ENCODE assay signal across 25 cellular contexts in the genomic region with DNA sequence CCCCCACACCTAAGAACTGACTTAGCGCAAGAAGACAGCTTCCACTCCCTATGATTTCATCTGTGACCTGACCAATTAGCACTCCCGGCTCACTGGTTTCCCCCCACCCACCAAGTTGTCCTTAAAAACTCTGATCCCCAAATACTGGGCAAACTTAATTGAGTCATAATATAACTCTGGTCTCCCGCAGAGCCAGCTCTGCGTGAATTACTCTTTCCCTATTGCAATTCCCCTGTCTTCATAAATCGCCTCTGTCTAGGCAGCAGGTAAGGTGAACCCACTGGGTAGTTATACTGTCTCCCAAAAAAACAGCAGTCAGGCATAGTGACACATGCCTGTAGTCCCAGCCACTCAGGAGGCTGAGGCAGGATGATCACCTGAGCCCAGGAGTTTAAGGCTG.
"Had no signal": no experiment of that assay in that cellular context is flagged by ENCODE, and none has a peak within 500 bp of the region (broad histone marks: within the 10 kb centered on the region; RNA-seq: fewer than 3 reads in every experiment).

No MANE protein-coding gene starts in this region.

- H3K9me3 Mint-ChIP-seq: activated CD4-positive, alpha-beta memory T cell treated with anti-CD3 and anti-CD28 coated beads for 36 hours; activated T-cell treated with anti-CD3 and anti-CD28 coated beads, Interleukin-2, amount 50 U/mL, for 24 hours; effector memory CD8-positive, alpha-beta T cell; naive B cell; stimulated activated naive CD8-positive, alpha-beta T cell treated with anti-CD3 and anti-CD28 coated beads, Interleukin-15, Interleukin-2, amounts not matched to agents 100 ng/mL and 50 ng/mL, for 24 hours had no signal

- DNase-seq: activated CD4-positive, alpha-beta memory T cell treated with anti-CD3 and anti-CD28 coated beads for 36 hours; activated CD4-positive, alpha-beta T cell treated with anti-CD3 and anti-CD28 coated beads for 4 hours; activated CD8-positive, alpha-beta memory T cell treated with anti-CD3 and anti-CD28 coated beads, Interleukin-2, amount 50 U/mL, for 48 hours; activated gamma-delta T cell; activated naive CD4-positive, alpha-beta T cell treated with anti-CD3 and anti-CD28 coated beads, Interleukin-2, amount 50 U/mL, for 16 hours; activated T-cell treated with anti-CD3 and anti-CD28 coated beads, Interleukin-2, amount 50 U/mL, for 24 hours; anterior cingulate cortex; body of pancreas; dorsolateral prefrontal cortex; effector memory CD8-positive, alpha-beta T cell; left colon; mammary epithelial cell; naive B cell; posterior cingulate gyrus; right lobe of liver; stimulated activated CD4-positive, alpha-beta T cell treated with anti-CD3 and anti-CD28 coated beads, Interleukin-2, amount 100 ng/mL, for 48 hours; T-helper 9 cell; upper lobe of left lung had no signal

- H3K4me3 ChIP-seq: body of pancreas, cardiac muscle cell, coronary artery, gastroesophageal sphincter, hepatocyte, right lobe of liver, upper lobe of left lung had no signal

- ATAC-seq: body of pancreas; effector memory CD8-positive, alpha-beta T cell; gastroesophageal sphincter; left colon; right lobe of liver had no signal

- H3K4me3 Mint-ChIP-seq: activated CD4-positive, alpha-beta memory T cell treated with anti-CD3 and anti-CD28 coated beads for 36 hours; activated T-cell treated with anti-CD3 and anti-CD28 coated beads, Interleukin-2, amount 50 U/mL, for 24 hours; stimulated activated naive CD8-positive, alpha-beta T cell treated with anti-CD3 and anti-CD28 coated beads, Interleukin-15, Interleukin-2, amounts not matched to agents 100 ng/mL and 50 ng/mL, for 24 hours had no signal

- H3K27ac ChIP-seq: body of pancreas, cardiac muscle cell, coronary artery, gastroesophageal sphincter, hepatocyte, right lobe of liver, vagina, VCaP had no signal

- H3K9me3 ChIP-seq: body of pancreas, gastroesophageal sphincter, right lobe of liver, upper lobe of left lung, vagina had no signal

- H3K27me3 ChIP-seq: body of pancreas, cardiac muscle cell, dorsolateral prefrontal cortex, gastroesophageal sphincter, hepatocyte, right lobe of liver, upper lobe of left lung, vagina had no signal

- H3K27ac Mint-ChIP-seq: activated CD4-positive, alpha-beta memory T cell treated with anti-CD3 and anti-CD28 coated beads for 36 hours; activated T-cell treated with anti-CD3 and anti-CD28 coated beads, Interleukin-2, amount 50 U/mL, for 24 hours; stimulated activated naive CD8-positive, alpha-beta T cell treated with anti-CD3 and anti-CD28 coated beads, Interleukin-15, Interleukin-2, amounts not matched to agents 100 ng/mL and 50 ng/mL, for 24 hours had no signal

- H3K36me3 Mint-ChIP-seq: naive B cell had no signal

- H3K27me3 Mint-ChIP-seq: activated CD4-positive, alpha-beta memory T cell treated with anti-CD3 and anti-CD28 coated beads for 36 hours; effector memory CD8-positive, alpha-beta T cell; stimulated activated naive CD8-positive, alpha-beta T cell treated with anti-CD3 and anti-CD28 coated beads, Interleukin-15, Interleukin-2, amounts not matched to agents 100 ng/mL and 50 ng/mL, for 24 hours had no signal

- H3K36me3 ChIP-seq: cardiac muscle cell, gastroesophageal sphincter, right lobe of liver, upper lobe of left lung, vagina had no signal
